Comparison of ENCODE assay signal across 8 cellular contexts in genomic region chr10:124221356-124222297, GRCh38.
A peak's percentile ranks its signal among the peaks of the same experiment; 100 is the strongest.
DNase-seq lines count a peak whose midpoint lies in the region; ATAC-seq lines count a peak whose summit lies in the region.

No MANE protein-coding gene starts in this region.

- in situ Hi-C loops in KBM-7 (cut with MboI; ENCODE audit: low pct_unique_long_range_greater_than_20kb, low sequenced_read_pairs), result no loop called here

- peak; percentile 29 for DNase-seq in LHCN-M2 (ENCODE audit: low read depth)
- peak; percentile 82 for DNase-seq in left kidney (ENCODE audit: low read depth, low spot score)
- DNase-seq in NCI-H2196 treated with DMSO at 0.1 percent for 48 hours (lab: John Stamatoyannopoulos, UW; ENCODE audit: unreplicated experiment), result no peak
- DNase-seq in KBM-7, result no peak
- DNase-seq in NCI-H526 (lab: John Stamatoyannopoulos, UW), result no peak
- DNase-seq in SIG-M5 (lab: John Stamatoyannopoulos, UW), result no peak

- peak; percentile 76 for ATAC-seq in GM18502 (IDR thresholded peaks at IDR 0.05; ENCODE audit: poor library complexity, unreplicated experiment)
- ATAC-seq in GM21723 (IDR thresholded peaks at IDR 0.05; ENCODE audit: unreplicated experiment), result peak; percentile 80

Comparison
In these comparisons a context has a peak if more than half of its experiments do, and no peak if none do; other contexts are left out.
1. DNase-seq: peak in LHCN-M2 (single experiment) and left kidney (single experiment); none in NCI-H2196 treated with DMSO at 0.1 percent for 48 hours (single experiment), KBM-7 (single experiment), NCI-H526 (0 of 2) and SIG-M5 (single experiment).